ENCODE assay signal across 9 cellular contexts in genomic region chr4:18075823-18076433, GRCh38. TPM values are rescaled to one million over a fixed set of nuclear protein-coding genes. Genes with fewer than 3 reads are reported as not detected.
DNase-seq lines count a peak whose midpoint lies in the region; ATAC-seq and TF ChIP-seq lines count a peak whose summit lies in the region.
"Had no signal": no experiment of that assay in that cellular context is flagged by ENCODE, and none has a peak within 500 bp of the region (broad histone marks: within the 10 kb centered on the region; RNA-seq: fewer than 3 reads in every experiment).

No MANE protein-coding gene starts in this region.

- dilution Hi-C loops in mammary epithelial cell (cut with HindIII; ENCODE audit: low sequenced_read_pairs), result no loop called here

- WGBS in mammary epithelial cell (ENCODE audit: low coverage, missing lambda C conversion rate), result 76% methylated on average over 7 of the region's 8 CpGs

- H3K9ac ChIP-seq in mammary epithelial cell (ENCODE audit: insufficient read depth, low read length) (no peak overlapping the region), neural progenitor cell (no peak overlapping the region)

- H3F3A ChIP-seq in neural progenitor cell (ENCODE audit: low read depth), result no peaks in the 10 kb centered on the region

- H3K4me3 Mint-ChIP-seq in HFFc6 (no peak overlapping the region), neural progenitor cell (no peak overlapping the region)
- H3K4me3 Mint-ChIP-seq: nephron had no signal

- H3K36me3 Mint-ChIP-seq in HFFc6 (ENCODE audit: low read depth) (no peaks in the 10 kb centered on the region), neural progenitor cell (no peaks in the 10 kb centered on the region)

- DNase-seq in GM06990 (ENCODE audit: extremely low read depth, insufficient read length), result peak; percentile 4
- no peak for DNase-seq in HFFc6
- DNase-seq in Panc1 (ENCODE audit: low read depth, low spot score), result no peak
- no peak for DNase-seq in mammary epithelial cell
- peak; percentile 4 for DNase-seq in neural progenitor cell (ENCODE audit: low spot score)
- DNase-seq in GOT3 (lab: John Stamatoyannopoulos, UW), result no peak
- DNase-seq in AG20443 (ENCODE audit: low spot score), result no peak

- no peaks in the 10 kb centered on the region for H3K9me3 ChIP-seq in Panc1 (ENCODE audit: control insufficient read depth, insufficient read depth, low read depth, low read length)
- no peaks in the 10 kb centered on the region for H3K9me3 ChIP-seq in mammary epithelial cell (replicated peaks; ENCODE audit: insufficient read depth, low read length)
- H3K9me3 ChIP-seq in neural progenitor cell (ENCODE audit: low read depth), result no peaks in the 10 kb centered on the region

- TF ChIP-seq POLR2A in GM18505 (IDR thresholded peaks at IDR 0.05; ENCODE audit: borderline replicate concordance, extremely low read depth, insufficient read depth, insufficient read length), result no peak

- POLR2A ChIA-PET in Panc1 (lab: Charles Lee), result no interaction called here

- H3K4me1 Mint-ChIP-seq in HFFc6 (ENCODE audit: low read depth) (no peaks in the 10 kb centered on the region), neural progenitor cell (no peaks in the 10 kb centered on the region)
- H3K4me1 Mint-ChIP-seq: nephron had no signal

- H3K4me1 ChIP-seq in Panc1 (ENCODE audit: control insufficient read depth, insufficient read depth, low read length), result no peaks in the 10 kb centered on the region
- H3K4me1 ChIP-seq in mammary epithelial cell (ENCODE audit: insufficient read depth, low read length), result no peaks in the 10 kb centered on the region
- no peaks in the 10 kb centered on the region for H3K4me1 ChIP-seq in neural progenitor cell

- ATAC-seq in Panc1 (no peak), GM18505 (IDR thresholded peaks at IDR 0.05; ENCODE audit: unreplicated experiment) (no peak)

- H3K9me3 Mint-ChIP-seq in HFFc6, result no peaks in the 10 kb centered on the region
- no peaks in the 10 kb centered on the region for H3K9me3 Mint-ChIP-seq in neural progenitor cell
- H3K9me3 Mint-ChIP-seq: nephron had no signal

- H3K27me3 ChIP-seq in GM06990 (replicated peaks; ENCODE audit: control insufficient read depth, insufficient read depth, low read length), result no peaks in the 10 kb centered on the region
- no peaks in the 10 kb centered on the region for H3K27me3 ChIP-seq in Panc1 (ENCODE audit: control insufficient read depth, insufficient read depth, low read length)
- no peaks in the 10 kb centered on the region for H3K27me3 ChIP-seq in mammary epithelial cell (ENCODE audit: insufficient read depth, low read length)
- H3K27me3 ChIP-seq in neural progenitor cell, result no peaks in the 10 kb centered on the region

- H3K79me2 ChIP-seq in mammary epithelial cell (ENCODE audit: insufficient read depth, low read length) (no peaks in the 10 kb centered on the region), neural progenitor cell (ENCODE audit: low read depth) (no peaks in the 10 kb centered on the region)

- H3K4me2 ChIP-seq in mammary epithelial cell (ENCODE audit: insufficient read depth, low read depth, low read length) (no peak overlapping the region), neural progenitor cell (no peak overlapping the region)

- intact Hi-C loops in Panc1 (cut with micrococcal nuclease; ENCODE audit: unreplicated experiment), result no loop called here
- intact Hi-C loops in mammary epithelial cell (cut with micrococcal nuclease), result no loop called here

- no TSS peak for BruUV-seq in Panc1 (replicated peaks; lab: Mats Ljungman, UMichigan)
- BruUV-seq in mammary epithelial cell (replicated peaks; lab: Mats Ljungman, UMichigan), result no TSS peak

- peak; percentile 43 for TF ChIP-seq CTCF in GM06990 (IDR thresholded peaks at IDR 0.05; ENCODE audit: insufficient read depth, low read length, poor library complexity, severe bottlenecking)
- TF ChIP-seq CTCF in HFFc6 (IDR thresholded peaks at IDR 0.05), result peak; percentile 30; the same call in 1 of the 2 replicates
- TF ChIP-seq CTCF in Panc1 (IDR thresholded peaks at IDR 0.05), result peak; percentile 43
- TF ChIP-seq CTCF in mammary epithelial cell (conservative IDR thresholded peaks at IDR 0.05 in 1 of 2, IDR thresholded peaks at IDR 0.05 in 1 of 2; ENCODE audit: extremely low read depth in 1 of 2, insufficient read depth in 1 of 2, low read depth in 1 of 2, low read length in 2 of 2), result peak; percentile 19 to 50
- peak; percentile 26 for TF ChIP-seq CTCF in neural progenitor cell (IDR thresholded peaks at IDR 0.05)

- in situ Hi-C loops in Panc1 (cut with HindIII; ENCODE audit: low pct_unique_long_range_greater_than_20kb, low sequenced_read_pairs) (no loop called here), mammary epithelial cell (cut with MboI; ENCODE audit: low sequenced_read_pairs in 2 of 2) (no loop called here)

- no peaks in the 10 kb centered on the region for H3K27me3 Mint-ChIP-seq in HFFc6 (ENCODE audit: insufficient read depth)
- peaks cover 5% of the 10 kb centered on the region for H3K27me3 Mint-ChIP-seq in neural progenitor cell (ENCODE audit: insufficient read depth, low read depth)

- CTCF ChIA-PET in Panc1 (lab: Charles Lee), result no interaction called here
- CTCF ChIA-PET in mammary epithelial cell (lab: Charles Lee; ENCODE audit: low non-redundant PET), result no interaction called here

- H3K27ac Mint-ChIP-seq in HFFc6, result no peak overlapping the region
- no peak overlapping the region for H3K27ac Mint-ChIP-seq in neural progenitor cell
- H3K27ac Mint-ChIP-seq: nephron had no signal

- no peak overlapping the region for H3K27ac ChIP-seq in Panc1 (ENCODE audit: low read length)
- H3K27ac ChIP-seq in mammary epithelial cell (ENCODE audit: insufficient read depth, low read depth, low read length), result no peak overlapping the region
- no peak overlapping the region for H3K27ac ChIP-seq in neural progenitor cell

- H4K20me1 ChIP-seq in mammary epithelial cell (ENCODE audit: insufficient read depth, low read length) (no peaks in the 10 kb centered on the region), neural progenitor cell (ENCODE audit: low read depth) (no peaks in the 10 kb centered on the region)

- H3K36me3 ChIP-seq in GM06990 (ENCODE audit: control insufficient read depth, insufficient read depth, low read length) (no peaks in the 10 kb centered on the region), Panc1 (ENCODE audit: control insufficient read depth, insufficient read depth, low read length) (no peaks in the 10 kb centered on the region), mammary epithelial cell (ENCODE audit: insufficient read depth, low read length) (no peaks in the 10 kb centered on the region), neural progenitor cell (no peaks in the 10 kb centered on the region)

- H2AFZ ChIP-seq in mammary epithelial cell (ENCODE audit: low read depth, low read length), result peak overlapping the region; percentile 23
- no peak overlapping the region for H2AFZ ChIP-seq in neural progenitor cell (replicated peaks)

- no peak overlapping the region for H3K4me3 ChIP-seq in GM06990 (replicated peaks; ENCODE audit: low read depth, low read length)
- H3K4me3 ChIP-seq in Panc1 (ENCODE audit: low read depth in 2 of 2, low read length in 2 of 2), result no peak overlapping the region
- H3K4me3 ChIP-seq in mammary epithelial cell (replicated peaks in 1 of 3; ENCODE audit: insufficient read depth in 1 of 3, low read depth in 2 of 3, low read length in 3 of 3), result no peak overlapping the region
- no peak overlapping the region for H3K4me3 ChIP-seq in neural progenitor cell

RNA-seq across cellular contexts. Expression of gene LCORL, which starts 54.4 kb away (rescaled TPM):
- 10 to 100 TPM in 4 of 6 experiments, 1 to 10 TPM in 2; 7.2 to 11.5 (median 10.2) TPM for total RNA-seq in HFFc6 (2021; fragmentation: NEBNext Ultra II Directional; extraction: Animal tissue kit (Norgen Biotek cat#: 25700))
- 17.5 TPM for total RNA-seq in Panc1 (2021; ENCODE audit: unreplicated experiment)
- 6.4 TPM for polyA plus RNA-seq in Panc1 (2012; ENCODE audit: insufficient read length)
- 10 to 100 TPM; 11.3 to 14.6 TPM for total RNA-seq in mammary epithelial cell
- polyA plus RNA-seq in mammary epithelial cell, result 1.8 TPM
- polyA minus RNA-seq in mammary epithelial cell, result 0.52 TPM
- total RNA-seq in neural progenitor cell (ENCODE audit: low replicate concordance), result 53.6 and 65.5 TPM in 2 replicates

Comparison
In these comparisons a context has a peak if more than half of its experiments do, and no peak if none do; other contexts are left out.
1. DNase-seq: peak in GM06990 (single experiment) and neural progenitor cell (single experiment); none in HFFc6 (single experiment), Panc1 (single experiment), mammary epithelial cell (single experiment), GOT3 (single experiment) and AG20443 (single experiment).
2. Peak in every context shown above with its lines, with median percentiles within 50 percentile points of each other: CTCF ChIP-seq.